In the genomic region with DNA sequence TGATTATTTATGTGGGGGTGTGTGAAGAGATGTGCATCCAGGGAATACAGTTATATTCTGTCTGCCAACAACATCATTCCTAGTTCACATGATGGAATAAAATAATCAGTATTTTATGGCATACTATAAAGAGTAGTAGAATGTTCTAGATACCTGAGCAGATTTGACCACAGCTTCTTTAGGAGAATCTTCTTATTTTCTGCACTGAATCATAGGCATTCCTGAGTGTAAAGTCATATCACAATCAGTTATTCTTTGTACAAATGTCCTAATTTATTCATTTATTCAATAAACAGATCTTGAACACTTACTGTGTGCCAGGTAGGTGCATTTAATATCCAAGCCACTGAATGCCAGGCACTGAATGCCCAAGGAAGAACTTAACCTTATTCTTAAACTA, we compare ENCODE assay signal across 11 cellular contexts.
DNase-seq lines count a peak whose midpoint lies in the region; ATAC-seq and TF ChIP-seq lines count a peak whose summit lies in the region.
"Had no signal": no experiment of that assay in that cellular context is flagged by ENCODE, and none has a peak within 500 bp of the region (broad histone marks: within the 10 kb centered on the region; RNA-seq: fewer than 3 reads in every experiment).

No MANE protein-coding gene starts in this region.

- H3K9me3 Mint-ChIP-seq in endodermal cell = peaks cover 10% of the 10 kb centered on the region

- no peak overlapping the region for H3K9ac ChIP-seq in SK-N-SH
- H3K9ac ChIP-seq in endodermal cell (ENCODE audit: extremely low read depth, low read length, poor library complexity, severe bottlenecking) = no peak overlapping the region
- H3K9ac ChIP-seq: GM23248 had no signal

- peak; percentile 21 for ATAC-seq in foreskin keratinocyte

- DNase-seq in EH (ENCODE audit: low read depth) (peak; percentile 37), amniotic epithelial cell (ENCODE audit: low read depth) (peak; percentile 32), foreskin keratinocyte (peak in 1 of 2 donors; percentile 10), renal cortical epithelial cell (ENCODE audit: low read depth) (peak; percentile 41), left ventricle myocardium inferior (no peak), SK-N-SH (no peak), endodermal cell (no peak)
- DNase-seq: Caco-2; CD8-positive, alpha-beta memory T cell; GM23248 had no signal

- no peak overlapping the region for H3K4me2 ChIP-seq in SK-N-SH

- no peak overlapping the region for H2AFZ ChIP-seq in SK-N-SH (ENCODE audit: low read depth)
- H2AFZ ChIP-seq: GM23248 had no signal

- intact Hi-C loops in left ventricle myocardium inferior (cut with micrococcal nuclease) = no loop called here

- no peaks in the 10 kb centered on the region for H3K27me3 ChIP-seq in foreskin keratinocyte
- H3K27me3 ChIP-seq in left ventricle myocardium inferior (ENCODE audit: low read depth) = no peaks in the 10 kb centered on the region
- no peaks in the 10 kb centered on the region for H3K27me3 ChIP-seq in SK-N-SH (ENCODE audit: insufficient read depth)
- H3K27me3 ChIP-seq in endodermal cell (ENCODE audit: control insufficient read depth, insufficient read depth, low read length, poor library complexity, severe bottlenecking) = peaks cover 39% of the 10 kb centered on the region

- CTCF ChIA-PET in SK-N-SH (lab: Yijun Ruan, JAX) = interaction anchor here (1.0 to 1.5 kb wide), 2 partner anchors 25 to 38 kb away, joined by 3 read pairs; no protein-coding TSS in a partner anchor

- POLR2A ChIA-PET in SK-N-SH (lab: Yijun Ruan, JAX) = no interaction called here

- H3K36me3 Mint-ChIP-seq in endodermal cell (ENCODE audit: low read depth) = no peaks in the 10 kb centered on the region
- H3K36me3 Mint-ChIP-seq: CD8-positive, alpha-beta memory T cell had no signal

- H3K36me3 ChIP-seq in left ventricle myocardium inferior = peaks cover 4% of the 10 kb centered on the region
- H3K36me3 ChIP-seq in SK-N-SH (replicated peaks in 1 of 2; ENCODE audit: control insufficient read depth in 1 of 2, insufficient read depth in 2 of 2, low read length in 1 of 2) = no peaks in the 10 kb centered on the region
- H3K36me3 ChIP-seq in endodermal cell (ENCODE audit: control insufficient read depth, insufficient read depth, low read length) = no peaks in the 10 kb centered on the region

- no peak overlapping the region for H3K27ac ChIP-seq in foreskin keratinocyte
- H3K27ac ChIP-seq in left ventricle myocardium inferior (replicated peaks) = no peak overlapping the region
- H3K27ac ChIP-seq in SK-N-SH (ENCODE audit: low read depth in 2 of 2, low read length in 1 of 2) = no peak overlapping the region
- no peak overlapping the region for H3K27ac ChIP-seq in endodermal cell (ENCODE audit: low read depth, low read length)
- H3K27ac ChIP-seq: 22Rv1, GM23248 had no signal

- H3K4me1 Mint-ChIP-seq in endodermal cell = peaks cover 16% of the 10 kb centered on the region
- H3K4me1 Mint-ChIP-seq: CD8-positive, alpha-beta memory T cell had no signal

- H3K4me1 ChIP-seq in foreskin keratinocyte (no peaks in the 10 kb centered on the region), left ventricle myocardium inferior (peaks cover 82% of the 10 kb centered on the region), SK-N-SH (ENCODE audit: control insufficient read depth in 1 of 2, insufficient read depth in 2 of 2, low read depth in 1 of 2, low read length in 1 of 2) (peaks cover 0 to 17% of the 10 kb centered on the region in 2 experiments; a peak in 2 of 4 replicates), endodermal cell (ENCODE audit: control insufficient read depth, insufficient read depth, low read length) (no peaks in the 10 kb centered on the region)

- no peak overlapping the region for H3K27ac Mint-ChIP-seq in endodermal cell

- H3F3A ChIP-seq in SK-N-SH (replicated peaks; ENCODE audit: insufficient read depth) = no peaks in the 10 kb centered on the region

- H3K9me3 ChIP-seq in left ventricle myocardium inferior (replicated peaks) = peaks cover 11% of the 10 kb centered on the region
- H3K9me3 ChIP-seq in SK-N-SH = no peaks in the 10 kb centered on the region
- H3K9me3 ChIP-seq in endodermal cell (ENCODE audit: control insufficient read depth, low read length) = peaks cover 11% of the 10 kb centered on the region
- H3K9me3 ChIP-seq: Caco-2 had no signal

- TF ChIP-seq RAD21 in SK-N-SH (IDR thresholded peaks at IDR 0.05; ENCODE audit: low read length) = no peak

- peaks cover 89% of the 10 kb centered on the region for H3K27me3 Mint-ChIP-seq in endodermal cell (ENCODE audit: insufficient read depth)
- H3K27me3 Mint-ChIP-seq: CD8-positive, alpha-beta memory T cell had no signal

- H3K79me2 ChIP-seq in SK-N-SH (ENCODE audit: insufficient read depth) = no peaks in the 10 kb centered on the region

- no peaks in the 10 kb centered on the region for H4K20me1 ChIP-seq in SK-N-SH (ENCODE audit: insufficient read depth)

- TF ChIP-seq CTCF in foreskin keratinocyte (conservative IDR thresholded peaks at IDR 0.05) (no peak), left ventricle myocardium inferior (IDR thresholded peaks at IDR 0.05; ENCODE audit: borderline replicate concordance) (no peak), SK-N-SH (IDR thresholded peaks at IDR 0.05) (no peak), endodermal cell (conservative IDR thresholded peaks at IDR 0.05) (no peak)

- H3K4me3 ChIP-seq in left ventricle myocardium inferior (no peak overlapping the region), SK-N-SH (ENCODE audit: low read depth in 2 of 2, low read length in 1 of 2) (no peak overlapping the region), endodermal cell (ENCODE audit: low read length) (no peak overlapping the region)
- H3K4me3 ChIP-seq: GM23248 had no signal

- TF ChIP-seq EP300 in SK-N-SH (IDR thresholded peaks at IDR 0.05; ENCODE audit: borderline replicate concordance in 1 of 2, low read depth in 1 of 2, low read length in 1 of 2) = no peak

- no peak overlapping the region for H3K4me3 Mint-ChIP-seq in endodermal cell
- H3K4me3 Mint-ChIP-seq: CD8-positive, alpha-beta memory T cell had no signal

- H3K9me2 ChIP-seq in SK-N-SH = no peaks in the 10 kb centered on the region

TF ChIP-seq in SK-N-SH, 30 proteins besides CTCF, POLR2A, EP300 and RAD21:
- TF ChIP-seq, protein P1, sequence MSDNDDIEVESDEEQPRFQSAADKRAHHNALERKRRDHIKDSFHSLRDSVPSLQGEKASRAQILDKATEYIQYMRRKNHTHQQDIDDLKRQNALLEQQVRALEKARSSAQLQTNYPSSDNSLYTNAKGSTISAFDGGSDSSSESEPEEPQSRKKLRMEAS (IDR thresholded peaks at IDR 0.05; ENCODE audit: low read depth) = no peak
- no peak for TF ChIP-seq POLR2AphosphoS5 (IDR thresholded peaks at IDR 0.05; ENCODE audit: low read depth, low read length)
- TF ChIP-seq RXRA (IDR thresholded peaks at IDR 0.05; ENCODE audit: borderline replicate concordance, low read depth) = no peak
- no peak for TF ChIP-seq REST (IDR thresholded peaks at IDR 0.05; ENCODE audit: low read depth, low read length)
- no peak for TF ChIP-seq FOXJ3 (CRISPR knock-in tag; IDR thresholded peaks at IDR 0.05)
- TF ChIP-seq FOXM1 (IDR thresholded peaks at IDR 0.05; ENCODE audit: low read depth) = no peak
- TF ChIP-seq JUND (IDR thresholded peaks at IDR 0.05) = no peak
- no peak for TF ChIP-seq TCF12 (IDR thresholded peaks at IDR 0.05)
- no peak for TF ChIP-seq MXI1 (IDR thresholded peaks at IDR 0.05; ENCODE audit: low read depth, low read length)
- TF ChIP-seq TEAD4 (IDR thresholded peaks at IDR 0.05; ENCODE audit: borderline replicate concordance, insufficient read depth) = no peak
- TF ChIP-seq EZH2phosphoT487 (IDR thresholded peaks at IDR 0.05; ENCODE audit: borderline replicate concordance, low read depth) = no peak

Comparison
In these comparisons a context has a peak if more than half of its experiments do, and no peak if none do; other contexts are left out.
1. DNase-seq: peak in EH (single experiment), amniotic epithelial cell (single experiment) and renal cortical epithelial cell (single experiment); none in left ventricle myocardium inferior (single experiment), SK-N-SH (single experiment) and endodermal cell (single experiment).